10 cellular contexts compared by ENCODE assay signal in genomic region chr18:31498450-31499156, GRCh38. TPM values are rescaled to one million over a fixed set of nuclear protein-coding genes. Genes with fewer than 3 reads are reported as not detected.
DNase-seq lines count a peak whose midpoint lies in the region; ATAC-seq, FAIRE-seq and TF ChIP-seq lines count a peak whose summit lies in the region.
"Had no signal": no experiment of that assay in that cellular context is flagged by ENCODE, and none has a peak within 500 bp of the region (broad histone marks: within the 10 kb centered on the region; RNA-seq: fewer than 3 reads in every experiment).

No MANE protein-coding gene starts in this region.

- H3K4me1 Mint-ChIP-seq in activated T-helper 2 cell treated with anti-CD3 and anti-CD28 coated beads, Interferon-gamma antibody, Interleukin-2, Interleukin-4, amounts not matched to agents 10 μg/mL and 5 μg/mL and 100 μg/mL, durations not matched to agents 14 hours and 24 hours and 36 hours (ENCODE audit: low read depth): peaks cover 7% of the 10 kb centered on the region

- FAIRE-seq in keratinocyte (lab: Jason Lieb, UNC): no peak
- FAIRE-seq: A204.1 had no signal

- no peaks in the 10 kb centered on the region for H3K9me3 ChIP-seq in keratinocyte (ENCODE audit: control insufficient read depth, low read depth, low read length)
- no peaks in the 10 kb centered on the region for H3K9me3 ChIP-seq in subcutaneous abdominal adipose tissue (ENCODE audit: control insufficient read depth in 5 of 5, low read length in 5 of 5)

- H3K4me3 ChIP-seq in keratinocyte (ENCODE audit: control insufficient read depth in 2 of 3, extremely low read depth in 1 of 3, insufficient read depth in 2 of 3, low read depth in 1 of 3, low read length in 3 of 3) (peak overlapping the region; percentile 76 to 98 (median 93)), subcutaneous abdominal adipose tissue (ENCODE audit: low read depth in 1 of 5, low read length in 5 of 5) (peak overlapping the region; percentile 75 to 89 (median 77))

- H2AFZ ChIP-seq in keratinocyte (ENCODE audit: control insufficient read depth, low read length): peak overlapping the region; percentile 62

- H3K4me1 ChIP-seq in keratinocyte (ENCODE audit: control insufficient read depth, extremely low read depth, insufficient read depth, low read length) (peaks cover 23% of the 10 kb centered on the region), subcutaneous abdominal adipose tissue (ENCODE audit: control insufficient read depth in 5 of 5, insufficient read depth in 5 of 5, low read length in 5 of 5) (peaks cover 0 to 27% (median 11%) of the 10 kb centered on the region in 5 donors)

- H3K36me3 Mint-ChIP-seq in activated T-helper 2 cell treated with anti-CD3 and anti-CD28 coated beads, Interferon-gamma antibody, Interleukin-2, Interleukin-4, amounts not matched to agents 10 μg/mL and 5 μg/mL and 100 μg/mL, durations not matched to agents 14 hours and 24 hours and 36 hours (ENCODE audit: low read depth): no peaks in the 10 kb centered on the region

- H3K27me3 Mint-ChIP-seq in activated T-helper 2 cell treated with anti-CD3 and anti-CD28 coated beads, Interferon-gamma antibody, Interleukin-2, Interleukin-4, amounts not matched to agents 10 μg/mL and 5 μg/mL and 100 μg/mL, durations not matched to agents 14 hours and 24 hours and 36 hours (ENCODE audit: low read depth): peaks cover 42% of the 10 kb centered on the region

- dilution Hi-C loops in keratinocyte (cut with MboI; ENCODE audit: extremely low pct_ligation_motif_present, low sequenced_read_pairs): no loop called here

- peak; percentile 20 for ATAC-seq in HG03066 (IDR thresholded peaks at IDR 0.05; ENCODE audit: low read depth, unreplicated experiment)

- H3K79me2 ChIP-seq in keratinocyte (ENCODE audit: control insufficient read depth, insufficient read depth, low read length): peaks cover 46% of the 10 kb centered on the region

- peak overlapping the region; percentile 89 for H3K27ac ChIP-seq in keratinocyte (ENCODE audit: control insufficient read depth, insufficient read depth, low read length)
- H3K27ac ChIP-seq in subcutaneous abdominal adipose tissue (ENCODE audit: low read depth, low read length): peak overlapping the region; percentile 50

- H3K36me3 ChIP-seq in keratinocyte (ENCODE audit: control insufficient read depth in 2 of 2, extremely low read depth in 1 of 2, insufficient read depth in 2 of 2, low read length in 2 of 2): peaks cover 0 to 9% of the 10 kb centered on the region in 2 experiments
- no peaks in the 10 kb centered on the region for H3K36me3 ChIP-seq in subcutaneous abdominal adipose tissue (ENCODE audit: control insufficient read depth in 5 of 5, insufficient read depth in 5 of 5, low read length in 5 of 5)

- H3K27ac Mint-ChIP-seq in activated T-helper 2 cell treated with anti-CD3 and anti-CD28 coated beads, Interferon-gamma antibody, Interleukin-2, Interleukin-4, amounts not matched to agents 10 μg/mL and 5 μg/mL and 100 μg/mL, durations not matched to agents 14 hours and 24 hours and 36 hours: no peak overlapping the region

- DNase-seq in DMS 273 (lab: John Stamatoyannopoulos, UW; ENCODE audit: unreplicated experiment): peak; percentile 80
- no peak for DNase-seq in DMS 273 treated with DMSO at 0.1 percent for 48 hours (lab: John Stamatoyannopoulos, UW)
- DNase-seq in activated T-helper 2 cell treated with anti-CD3 and anti-CD28 coated beads, Interferon-gamma antibody, Interleukin-2, Interleukin-4, amounts not matched to agents 10 μg/mL and 5 μg/mL and 100 μg/mL, durations not matched to agents 14 hours and 24 hours and 36 hours (ENCODE audit: low spot score): no peak
- DNase-seq in keratinocyte (ENCODE audit: low read depth, low spot score): no peak
- DNase-seq in H4 (ENCODE audit: low spot score): no peak
- DNase-seq in NAMALWA (ENCODE audit: low spot score): no peak

- H3K4me2 ChIP-seq in keratinocyte (ENCODE audit: control insufficient read depth, extremely low read depth, insufficient read depth, low read depth, low read length): peak overlapping the region; percentile 90

- H3K27me3 ChIP-seq in keratinocyte (ENCODE audit: control insufficient read depth, extremely low read depth, insufficient read depth, low read length) (no peaks in the 10 kb centered on the region), subcutaneous abdominal adipose tissue (ENCODE audit: control insufficient read depth in 5 of 5, insufficient read depth in 4 of 5, low read length in 5 of 5) (peaks cover 0 to 7% (median 0%) of the 10 kb centered on the region in 5 donors)

- intact Hi-C loops in activated T-helper 2 cell treated with anti-CD3 and anti-CD28 coated beads, Interferon-gamma antibody, Interleukin-2, Interleukin-4, amounts not matched to agents 10 μg/mL and 5 μg/mL and 100 μg/mL, durations not matched to agents 14 hours and 24 hours and 36 hours (cut with micrococcal nuclease): no loop called here

- H3K4me3 Mint-ChIP-seq in activated T-helper 2 cell treated with anti-CD3 and anti-CD28 coated beads, Interferon-gamma antibody, Interleukin-2, Interleukin-4, amounts not matched to agents 10 μg/mL and 5 μg/mL and 100 μg/mL, durations not matched to agents 14 hours and 24 hours and 36 hours (ENCODE audit: low read depth): peak overlapping the region; percentile 76

- no peaks in the 10 kb centered on the region for H4K20me1 ChIP-seq in keratinocyte (ENCODE audit: control insufficient read depth, extremely low read depth, insufficient read depth, low read length)

- H3K9ac ChIP-seq in keratinocyte (ENCODE audit: control insufficient read depth, extremely low read depth, insufficient read depth, low read length): peak overlapping the region; percentile 98
- H3K9ac ChIP-seq in subcutaneous abdominal adipose tissue (ENCODE audit: low read length in 5 of 5): peak overlapping the region in 4 of 5 donors; percentile 59 to 76 (median 72)

- no peaks in the 10 kb centered on the region for H3K9me1 ChIP-seq in keratinocyte (ENCODE audit: control insufficient read depth, extremely low read depth, insufficient read depth, low read length)

- TF ChIP-seq CTCF in keratinocyte (optimal IDR thresholded peaks at IDR 0.05 in 1 of 3, IDR thresholded peaks at IDR 0.05 in 1 of 3, conservative IDR thresholded peaks at IDR 0.05 in 1 of 3; ENCODE audit: extremely low read depth in 1 of 3, insufficient read depth in 2 of 3, low read length in 3 of 3): no peak

- H3K9me3 Mint-ChIP-seq in activated T-helper 2 cell treated with anti-CD3 and anti-CD28 coated beads, Interferon-gamma antibody, Interleukin-2, Interleukin-4, amounts not matched to agents 10 μg/mL and 5 μg/mL and 100 μg/mL, durations not matched to agents 14 hours and 24 hours and 36 hours: no peaks in the 10 kb centered on the region

RNA-seq across cellular contexts. Expression of gene DSG2, which starts 0.6 kb away (rescaled TPM):
- total RNA-seq in activated T-helper 2 cell treated with anti-CD3 and anti-CD28 coated beads, Interferon-gamma antibody, Interleukin-2, Interleukin-4, amounts not matched to agents 10 μg/mL and 5 μg/mL and 100 μg/mL, durations not matched to agents 14 hours and 24 hours and 36 hours: 1.4 and 1.7 TPM in 2 replicates
- polyA plus RNA-seq in keratinocyte: 117 to 157 TPM (median 140 TPM) in 3 replicates
- 45.0 TPM for polyA plus RNA-seq in keratinocyte (2011; ENCODE audit: low read depth)
- polyA plus RNA-seq in keratinocyte (2011; cell fraction: cytosol; rRNA removed): 36.7 and 70.7 TPM in 2 replicates
- polyA plus RNA-seq in keratinocyte (2011; cell fraction: nucleus; rRNA removed): 159 and 180 TPM in 2 replicates
- polyA plus RNA-seq in keratinocyte (2012; ENCODE audit: low replicate concordance): 30.9 and 98.2 TPM in 2 replicates
- 60.4 to 135 TPM (median 94.1 TPM) in 3 replicates for polyA minus RNA-seq in keratinocyte
- polyA minus RNA-seq in keratinocyte (2011; cell fraction: cytosol; rRNA and poly(A)+ RNA removed): 53.3 TPM
- 162 and 289 TPM in 2 replicates for polyA minus RNA-seq in keratinocyte (2011; cell fraction: nucleus; rRNA and poly(A)+ RNA removed)
- 26.4 TPM in 2 replicates for total RNA-seq in H4 (2014; rRNA removed; shearing (Covaris generic))

RNA-seq across cellular contexts. Expression of gene DSG3, which starts 51.1 kb away (rescaled TPM):
- not detected in 2 replicates for total RNA-seq in activated T-helper 2 cell treated with anti-CD3 and anti-CD28 coated beads, Interferon-gamma antibody, Interleukin-2, Interleukin-4, amounts not matched to agents 10 μg/mL and 5 μg/mL and 100 μg/mL, durations not matched to agents 14 hours and 24 hours and 36 hours
- 172 to 488 TPM (median 259 TPM) in 3 replicates for polyA plus RNA-seq in keratinocyte
- polyA plus RNA-seq in keratinocyte (2011; ENCODE audit: low read depth): 288 TPM
- polyA plus RNA-seq in keratinocyte (2011; cell fraction: cytosol; rRNA removed): 59.0 and 114 TPM in 2 replicates
- 495 and 579 TPM in 2 replicates for polyA plus RNA-seq in keratinocyte (2011; cell fraction: nucleus; rRNA removed)
- 132 and 436 TPM in 2 replicates for polyA plus RNA-seq in keratinocyte (2012; ENCODE audit: low replicate concordance)
- polyA minus RNA-seq in keratinocyte: 95.0 to 692 TPM (median 426 TPM) in 3 replicates
- polyA minus RNA-seq in keratinocyte (2011; cell fraction: cytosol; rRNA and poly(A)+ RNA removed): 153 TPM
- 734 and 1,189 TPM in 2 replicates for polyA minus RNA-seq in keratinocyte (2011; cell fraction: nucleus; rRNA and poly(A)+ RNA removed)
- total RNA-seq in H4 (2014; rRNA removed; shearing (Covaris generic)): not detected in 2 replicates
- total RNA-seq: activated CD8-positive, alpha-beta memory T cell treated with anti-CD3 and anti-CD28 coated beads for 36 hours had no signal

Comparison
In these comparisons a context has a peak if more than half of its experiments do, and no peak if none do; other contexts are left out.
1. RNA of gene DSG2, which starts 0.6 kb away (total RNA-seq): 26.4 TPM in H4; 1.4 to 1.7 TPM in activated T-helper 2 cell treated with anti-CD3 and anti-CD28 coated beads, Interferon-gamma antibody, Interleukin-2, Interleukin-4, amounts not matched to agents 10 μg/mL and 5 μg/mL and 100 μg/mL, durations not matched to agents 14 hours and 24 hours and 36 hours; every median in the first group is over 10 times any median in the second.